In the genomic region with DNA sequence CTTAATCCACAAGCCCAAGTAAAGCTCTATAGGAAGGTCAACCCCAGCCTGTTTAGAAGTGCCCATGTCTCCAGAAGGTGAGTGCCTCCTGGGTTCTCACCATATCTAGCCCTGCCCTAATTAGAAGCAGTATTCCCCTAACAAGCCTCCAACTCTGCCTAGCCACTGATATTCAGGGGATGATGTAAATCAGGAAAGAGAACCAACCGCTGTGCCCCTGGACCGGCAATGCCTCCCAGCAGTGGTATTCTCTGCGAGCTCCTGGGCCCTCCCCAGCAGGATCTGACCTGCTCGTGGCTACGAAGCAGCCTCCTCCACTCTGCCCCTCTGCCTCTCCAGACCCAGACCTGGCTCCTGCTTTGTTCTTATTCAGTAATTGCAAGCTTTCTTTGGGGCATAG, we compare ENCODE assay signal across 1 cellular context.
TF ChIP-seq lines count a peak whose summit lies in the region.

No MANE protein-coding gene starts in this region.

TF ChIP-seq in GM12878, 131 proteins besides CTCF, POLR2A, EP300 and RAD21 (continued from another document):
- TF ChIP-seq, protein P1, sequence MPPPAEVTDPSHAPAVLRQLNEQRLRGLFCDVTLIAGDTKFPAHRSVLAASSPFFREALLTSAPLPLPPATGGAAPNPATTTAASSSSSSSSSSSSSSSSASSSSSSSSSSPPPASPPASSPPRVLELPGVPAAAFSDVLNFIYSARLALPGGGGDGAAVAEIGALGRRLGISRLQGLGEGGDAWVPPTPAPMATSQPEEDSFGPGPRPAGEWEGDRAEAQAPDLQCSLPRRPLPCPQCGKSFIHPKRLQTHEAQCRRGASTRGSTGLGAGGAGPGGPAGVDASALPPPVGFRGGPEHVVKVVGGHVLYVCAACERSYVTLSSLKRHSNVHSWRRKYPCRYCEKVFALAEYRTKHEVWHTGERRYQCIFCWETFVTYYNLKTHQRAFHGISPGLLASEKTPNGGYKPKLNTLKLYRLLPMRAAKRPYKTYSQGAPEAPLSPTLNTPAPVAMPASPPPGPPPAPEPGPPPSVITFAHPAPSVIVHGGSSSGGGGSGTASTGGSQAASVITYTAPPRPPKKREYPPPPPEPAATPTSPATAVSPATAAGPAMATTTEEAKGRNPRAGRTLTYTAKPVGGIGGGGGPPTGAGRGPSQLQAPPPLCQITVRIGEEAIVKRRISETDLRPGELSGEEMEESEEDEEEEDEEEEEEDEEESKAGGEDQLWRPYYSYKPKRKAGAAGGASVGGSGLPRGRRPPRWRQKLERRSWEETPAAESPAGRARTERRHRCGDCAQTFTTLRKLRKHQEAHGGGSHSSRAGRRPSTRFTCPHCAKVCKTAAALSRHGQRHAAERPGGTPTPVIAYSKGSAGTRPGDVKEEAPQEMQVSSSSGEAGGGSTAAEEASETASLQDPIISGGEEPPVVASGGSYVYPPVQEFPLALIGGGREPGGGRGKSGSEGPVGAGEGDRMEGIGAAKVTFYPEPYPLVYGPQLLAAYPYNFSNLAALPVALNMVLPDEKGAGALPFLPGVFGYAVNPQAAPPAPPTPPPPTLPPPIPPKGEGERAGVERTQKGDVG (CRISPR knock-in tag; IDR thresholded peaks at IDR 0.05), result no peak
- TF ChIP-seq, protein P2, sequence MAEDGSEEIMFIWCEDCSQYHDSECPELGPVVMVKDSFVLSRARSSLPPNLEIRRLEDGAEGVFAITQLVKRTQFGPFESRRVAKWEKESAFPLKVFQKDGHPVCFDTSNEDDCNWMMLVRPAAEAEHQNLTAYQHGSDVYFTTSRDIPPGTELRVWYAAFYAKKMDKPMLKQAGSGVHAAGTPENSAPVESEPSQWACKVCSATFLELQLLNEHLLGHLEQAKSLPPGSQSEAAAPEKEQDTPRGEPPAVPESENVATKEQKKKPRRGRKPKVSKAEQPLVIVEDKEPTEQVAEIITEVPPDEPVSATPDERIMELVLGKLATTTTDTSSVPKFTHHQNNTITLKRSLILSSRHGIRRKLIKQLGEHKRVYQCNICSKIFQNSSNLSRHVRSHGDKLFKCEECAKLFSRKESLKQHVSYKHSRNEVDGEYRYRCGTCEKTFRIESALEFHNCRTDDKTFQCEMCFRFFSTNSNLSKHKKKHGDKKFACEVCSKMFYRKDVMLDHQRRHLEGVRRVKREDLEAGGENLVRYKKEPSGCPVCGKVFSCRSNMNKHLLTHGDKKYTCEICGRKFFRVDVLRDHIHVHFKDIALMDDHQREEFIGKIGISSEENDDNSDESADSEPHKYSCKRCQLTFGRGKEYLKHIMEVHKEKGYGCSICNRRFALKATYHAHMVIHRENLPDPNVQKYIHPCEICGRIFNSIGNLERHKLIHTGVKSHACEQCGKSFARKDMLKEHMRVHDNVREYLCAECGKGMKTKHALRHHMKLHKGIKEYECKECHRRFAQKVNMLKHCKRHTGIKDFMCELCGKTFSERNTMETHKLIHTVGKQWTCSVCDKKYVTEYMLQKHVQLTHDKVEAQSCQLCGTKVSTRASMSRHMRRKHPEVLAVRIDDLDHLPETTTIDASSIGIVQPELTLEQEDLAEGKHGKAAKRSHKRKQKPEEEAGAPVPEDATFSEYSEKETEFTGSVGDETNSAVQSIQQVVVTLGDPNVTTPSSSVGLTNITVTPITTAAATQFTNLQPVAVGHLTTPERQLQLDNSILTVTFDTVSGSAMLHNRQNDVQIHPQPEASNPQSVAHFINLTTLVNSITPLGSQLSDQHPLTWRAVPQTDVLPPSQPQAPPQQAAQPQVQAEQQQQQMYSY (CRISPR knock-in tag; IDR thresholded peaks at IDR 0.05), result no peak
- TF ChIP-seq NFIC (IDR thresholded peaks at IDR 0.05; ENCODE audit: low read depth, low read length), result no peak
- no peak for TF ChIP-seq JUNB (IDR thresholded peaks at IDR 0.05)
- TF ChIP-seq STAT1 (conservative IDR thresholded peaks at IDR 0.05), result no peak
- no peak for TF ChIP-seq CHD4 (IDR thresholded peaks at IDR 0.05)
- TF ChIP-seq CHD1 (IDR thresholded peaks at IDR 0.05; ENCODE audit: low read depth, low read length), result no peak
- no peak for TF ChIP-seq SPI1 (IDR thresholded peaks at IDR 0.05; ENCODE audit: borderline replicate concordance, insufficient read depth, low read depth, low read length)
- TF ChIP-seq SUPT20H (IDR thresholded peaks at IDR 0.05; ENCODE audit: borderline replicate concordance, control insufficient read depth, low read depth, low read length), result no peak
- no peak for TF ChIP-seq POLR2AphosphoS5 (IDR thresholded peaks at IDR 0.05; ENCODE audit: low read length)
- TF ChIP-seq EED (IDR thresholded peaks at IDR 0.05; ENCODE audit: low read depth), result 0 out of 2 replicates have a peak, but pooled peaks have one; percentile 36
- TF ChIP-seq BACH1 (IDR thresholded peaks at IDR 0.05; ENCODE audit: borderline replicate concordance), result no peak
- TF ChIP-seq, protein P3, sequence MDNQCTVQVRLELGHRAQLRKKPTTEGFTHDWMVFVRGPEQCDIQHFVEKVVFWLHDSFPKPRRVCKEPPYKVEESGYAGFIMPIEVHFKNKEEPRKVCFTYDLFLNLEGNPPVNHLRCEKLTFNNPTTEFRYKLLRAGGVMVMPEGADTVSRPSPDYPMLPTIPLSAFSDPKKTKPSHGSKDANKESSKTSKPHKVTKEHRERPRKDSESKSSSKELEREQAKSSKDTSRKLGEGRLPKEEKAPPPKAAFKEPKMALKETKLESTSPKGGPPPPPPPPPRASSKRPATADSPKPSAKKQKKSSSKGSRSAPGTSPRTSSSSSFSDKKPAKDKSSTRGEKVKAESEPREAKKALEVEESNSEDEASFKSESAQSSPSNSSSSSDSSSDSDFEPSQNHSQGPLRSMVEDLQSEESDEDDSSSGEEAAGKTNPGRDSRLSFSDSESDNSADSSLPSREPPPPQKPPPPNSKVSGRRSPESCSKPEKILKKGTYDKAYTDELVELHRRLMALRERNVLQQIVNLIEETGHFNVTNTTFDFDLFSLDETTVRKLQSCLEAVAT (IDR thresholded peaks at IDR 0.05), result no peak
- TF ChIP-seq BCL11A (IDR thresholded peaks at IDR 0.05; ENCODE audit: low read depth, low read length), result no peak
- TF ChIP-seq, protein P4, sequence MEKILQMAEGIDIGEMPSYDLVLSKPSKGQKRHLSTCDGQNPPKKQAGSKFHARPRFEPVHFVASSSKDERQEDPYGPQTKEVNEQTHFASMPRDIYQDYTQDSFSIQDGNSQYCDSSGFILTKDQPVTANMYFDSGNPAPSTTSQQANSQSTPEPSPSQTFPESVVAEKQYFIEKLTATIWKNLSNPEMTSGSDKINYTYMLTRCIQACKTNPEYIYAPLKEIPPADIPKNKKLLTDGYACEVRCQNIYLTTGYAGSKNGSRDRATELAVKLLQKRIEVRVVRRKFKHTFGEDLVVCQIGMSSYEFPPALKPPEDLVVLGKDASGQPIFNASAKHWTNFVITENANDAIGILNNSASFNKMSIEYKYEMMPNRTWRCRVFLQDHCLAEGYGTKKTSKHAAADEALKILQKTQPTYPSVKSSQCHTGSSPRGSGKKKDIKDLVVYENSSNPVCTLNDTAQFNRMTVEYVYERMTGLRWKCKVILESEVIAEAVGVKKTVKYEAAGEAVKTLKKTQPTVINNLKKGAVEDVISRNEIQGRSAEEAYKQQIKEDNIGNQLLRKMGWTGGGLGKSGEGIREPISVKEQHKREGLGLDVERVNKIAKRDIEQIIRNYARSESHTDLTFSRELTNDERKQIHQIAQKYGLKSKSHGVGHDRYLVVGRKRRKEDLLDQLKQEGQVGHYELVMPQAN (conservative IDR thresholded peaks at IDR 0.05), result 0 out of 2 replicates have a peak, but pooled peaks have one; percentile 17
- TF ChIP-seq PAX8 (IDR thresholded peaks at IDR 0.05), result no peak
- peak; percentile 41; the same call in 1 of the 2 replicates for TF ChIP-seq RUNX3 (IDR thresholded peaks at IDR 0.05; ENCODE audit: low read length)
- no peak for TF ChIP-seq RAD51 (IDR thresholded peaks at IDR 0.05)
TF ChIP-seq in GM12878: peak in this region for 3.
